ENCODE assay signal across 13 cellular contexts in the genomic region with DNA sequence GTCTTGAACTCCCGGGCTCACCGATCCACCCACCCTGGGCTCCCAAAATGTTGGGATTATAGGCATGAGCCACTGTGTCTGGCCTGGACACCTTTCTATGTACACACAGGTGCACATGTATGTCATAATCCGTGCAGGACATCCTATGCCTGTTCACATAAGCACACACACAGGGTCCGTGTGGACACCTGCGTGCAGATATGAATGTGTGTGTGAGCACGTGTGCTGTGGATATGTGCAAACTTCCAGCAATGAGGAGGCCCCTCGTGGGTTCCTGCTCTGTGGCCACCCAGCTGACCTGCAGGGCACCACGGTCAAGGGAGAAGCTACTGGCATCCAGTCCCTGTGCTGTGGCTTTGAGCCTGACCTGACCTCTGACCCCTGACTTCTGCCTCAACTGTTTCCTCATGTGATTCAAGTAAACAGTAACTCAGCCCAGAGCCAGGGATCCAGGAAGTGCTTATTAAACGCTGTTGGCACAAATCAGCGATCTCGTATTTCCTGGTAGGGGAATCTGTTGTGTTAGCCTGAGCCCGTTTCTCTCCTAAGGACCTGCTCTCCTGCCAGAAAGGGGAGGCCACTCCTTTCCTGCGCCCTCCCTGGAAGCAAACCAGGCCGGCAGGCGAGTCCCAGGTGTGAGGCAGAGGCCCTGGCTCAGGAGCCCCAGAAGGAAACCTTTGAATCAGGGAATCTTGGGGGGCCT. TPM values are rescaled to one million over a fixed set of nuclear protein-coding genes. Genes with fewer than 3 reads are reported as not detected.
DNase-seq lines count a peak whose midpoint lies in the region; ATAC-seq and TF ChIP-seq lines count a peak whose summit lies in the region.
"Had no signal": no experiment of that assay in that cellular context is flagged by ENCODE, and none has a peak within 500 bp of the region (broad histone marks: within the 10 kb centered on the region; RNA-seq: fewer than 3 reads in every experiment).

No MANE protein-coding gene starts in this region.

- peaks cover under 1% of the 10 kb centered on the region for H3K27me3 ChIP-seq in foreskin keratinocyte

- H3K27ac ChIP-seq in VCaP (peak overlapping the region; percentile 80), foreskin keratinocyte (no peak overlapping the region)
- H3K27ac ChIP-seq: heart right ventricle, psoas muscle had no signal

- ATAC-seq in foreskin keratinocyte (no peak), HG03135 (IDR thresholded peaks at IDR 0.05; ENCODE audit: unreplicated experiment) (no peak)
- ATAC-seq: psoas muscle; stimulated activated effector memory CD8-positive, alpha-beta T cell treated with anti-CD3 and anti-CD28 coated beads, Interleukin-12 subunit alpha, Interleukin-12 subunit beta, amount 100 ng/mL, for 72 hours had no signal

- 0 out of 2 replicates have a peak overlapping the region, but pooled peaks have one; percentile 15 for H3K4me3 Mint-ChIP-seq in HFFc6
- H3K4me3 Mint-ChIP-seq: activated naive CD8-positive, alpha-beta T cell; stimulated activated effector memory CD8-positive, alpha-beta T cell treated with anti-CD3 and anti-CD28 coated beads, Interleukin-12 subunit alpha, Interleukin-12 subunit beta, amount 100 ng/mL, for 72 hours had no signal

- H3K4me1 Mint-ChIP-seq in HFFc6 (ENCODE audit: low read depth) = no peaks in the 10 kb centered on the region
- H3K4me1 Mint-ChIP-seq: stimulated activated effector memory CD8-positive, alpha-beta T cell treated with anti-CD3 and anti-CD28 coated beads, Interleukin-12 subunit alpha, Interleukin-12 subunit beta, amount 100 ng/mL, for 72 hours had no signal

- H3K36me3 Mint-ChIP-seq in HFFc6 (ENCODE audit: low read depth) = peaks cover 8% of the 10 kb centered on the region; the same call in 1 of the 2 replicates
- H3K36me3 Mint-ChIP-seq: stimulated activated effector memory CD8-positive, alpha-beta T cell treated with anti-CD3 and anti-CD28 coated beads, Interleukin-12 subunit alpha, Interleukin-12 subunit beta, amount 100 ng/mL, for 72 hours had no signal

- peaks cover 3% of the 10 kb centered on the region; the same call in 1 of the 2 replicates for H3K27me3 Mint-ChIP-seq in HFFc6 (ENCODE audit: insufficient read depth)
- H3K27me3 Mint-ChIP-seq: activated naive CD8-positive, alpha-beta T cell had no signal

- no peak overlapping the region for H3K27ac Mint-ChIP-seq in HFFc6
- H3K27ac Mint-ChIP-seq: activated naive CD8-positive, alpha-beta T cell; stimulated activated effector memory CD8-positive, alpha-beta T cell treated with anti-CD3 and anti-CD28 coated beads, Interleukin-12 subunit alpha, Interleukin-12 subunit beta, amount 100 ng/mL, for 72 hours had no signal

- DNase-seq in HFFc6 (peak; percentile 44), iPS-NIHi11 (ENCODE audit: low spot score) (peak; percentile 10), stromal cell of bone marrow (ENCODE audit: low read depth) (peak; percentile 63), KG1 (lab: John Stamatoyannopoulos, UW) (no peak), NCI-H510A treated with DMSO at 0.1 percent for 48 hours (lab: John Stamatoyannopoulos, UW) (no peak), foreskin keratinocyte (no peak)
- DNase-seq: heart right ventricle, NCI-H446, psoas muscle had no signal

- no peak for TF ChIP-seq CTCF in HFFc6 (IDR thresholded peaks at IDR 0.05)
- TF ChIP-seq CTCF in VCaP (conservative IDR thresholded peaks at IDR 0.05) = no peak
- TF ChIP-seq CTCF in foreskin keratinocyte (conservative IDR thresholded peaks at IDR 0.05) = no peak

- H3K4me1 ChIP-seq in foreskin keratinocyte = peaks cover 10% of the 10 kb centered on the region
- H3K4me1 ChIP-seq: psoas muscle had no signal

- no peaks in the 10 kb centered on the region for H3K9me3 Mint-ChIP-seq in HFFc6
- H3K9me3 Mint-ChIP-seq: stimulated activated effector memory CD8-positive, alpha-beta T cell treated with anti-CD3 and anti-CD28 coated beads, Interleukin-12 subunit alpha, Interleukin-12 subunit beta, amount 100 ng/mL, for 72 hours had no signal

RNA-seq across cellular contexts. Expression of gene CPNE7, which starts 6.5 kb away (rescaled TPM):
- 10 to 100 TPM; 17.6 to 22.2 (median 19.3) TPM for total RNA-seq in HFFc6 (2021; fragmentation: NEBNext Ultra II Directional; extraction: Animal tissue kit (Norgen Biotek cat#: 25700))
- total RNA-seq in foreskin keratinocyte = 5.5 and 8.4 TPM in 2 replicates
- polyA plus RNA-seq in foreskin keratinocyte = 6.6 and 8.9 TPM in 2 replicates
- total RNA-seq: psoas muscle had no signal

RNA-seq across cellular contexts. Expression of gene RPL13, which starts 21.5 kb away (rescaled TPM):
- 1,000 to 10,000 TPM; 1,572 to 1,808 (median 1,628) TPM for total RNA-seq in HFFc6 (2021; fragmentation: NEBNext Ultra II Directional; extraction: Animal tissue kit (Norgen Biotek cat#: 25700))
- 2,272 and 2,558 TPM in 2 replicates for total RNA-seq in foreskin keratinocyte
- 4,454 and 4,471 TPM in 2 replicates for polyA plus RNA-seq in foreskin keratinocyte

RNA-seq across cellular contexts. Expression of gene DPEP1, which starts 31.4 kb away (rescaled TPM):
- not detected for total RNA-seq in HFFc6 (2021; fragmentation: NEBNext Ultra II Directional; extraction: Animal tissue kit (Norgen Biotek cat#: 25700))
- total RNA-seq in foreskin keratinocyte = not detected in 2 replicates
- not detected in 2 replicates for polyA plus RNA-seq in foreskin keratinocyte
- total RNA-seq: heart right ventricle, psoas muscle had no signal

Comparison
In these comparisons a context has a peak if more than half of its experiments do, and no peak if none do; other contexts are left out.
1. DNase-seq: peak in HFFc6 (single experiment), iPS-NIHi11 (single experiment) and stromal cell of bone marrow (single experiment); none in KG1 (single experiment), NCI-H510A treated with DMSO at 0.1 percent for 48 hours (single experiment) and foreskin keratinocyte (0 of 2).